ENCODE assay signal across 21 cellular contexts in the genomic region with DNA sequence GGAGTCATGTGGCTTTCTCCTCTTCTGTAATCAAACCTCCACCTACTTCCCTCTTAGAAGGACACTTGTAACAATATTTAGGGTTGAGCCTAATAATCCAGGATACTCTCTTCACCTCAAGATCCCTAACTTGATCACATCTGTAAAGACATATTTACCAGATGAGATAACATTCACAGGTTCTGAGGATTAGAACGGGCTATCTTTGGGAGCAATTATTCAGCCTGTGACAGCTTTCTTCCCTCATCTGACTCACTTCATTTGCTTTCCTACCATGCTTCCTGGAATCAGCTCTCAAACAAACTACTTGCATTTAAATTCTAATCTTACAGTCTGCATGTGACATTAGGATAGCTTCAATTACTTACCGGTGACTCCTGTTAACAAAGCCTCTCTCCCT.
A peak's percentile ranks its signal among the peaks of the same experiment; 100 is the strongest.
DNase-seq lines count a peak whose midpoint lies in the region; ATAC-seq and TF ChIP-seq lines count a peak whose summit lies in the region.
"Had no signal": no experiment of that assay in that cellular context is flagged by ENCODE, and none has a peak within 500 bp of the region (broad histone marks: within the 10 kb centered on the region; RNA-seq: fewer than 3 reads in every experiment).

No MANE protein-coding gene starts in this region.

- H3K56ac ChIP-seq in mesendoderm (ENCODE audit: low read length): no peak overlapping the region

- no peak overlapping the region for H3K4me2 ChIP-seq in mesendoderm (ENCODE audit: low read length)
- no peak overlapping the region for H3K4me2 ChIP-seq in smooth muscle cell
- H3K4me2 ChIP-seq: BLaER1, GM23338 had no signal

- no peak overlapping the region for H2BK5ac ChIP-seq in mesendoderm (ENCODE audit: low read length)

- no peaks in the 10 kb centered on the region for H3F3A ChIP-seq in smooth muscle cell (ENCODE audit: low read depth)

- no peaks in the 10 kb centered on the region for H4K20me1 ChIP-seq in smooth muscle cell (ENCODE audit: low read depth)
- H4K20me1 ChIP-seq: BLaER1 had no signal

- peak; percentile 49 for DNase-seq in HT1080 (ENCODE audit: low read depth)
- peak; percentile 7 for DNase-seq in RKO (ENCODE audit: low spot score)
- DNase-seq in epithelial cell of esophagus (ENCODE audit: low read depth): peak; percentile 6
- peak; percentile 93 for DNase-seq in mesendoderm
- no peak for DNase-seq in GM20000 (ENCODE audit: low spot score)
- no peak for DNase-seq in smooth muscle cell (lab: John Stamatoyannopoulos, UW; ENCODE audit: unreplicated experiment)
- DNase-seq in HEK293T (ENCODE audit: extremely low spot score): no peak
- DNase-seq: ACHN; Caco-2; CD4-positive, alpha-beta memory T cell; DND-41; KG1; NCI-H1092 treated with DMSO at 0.1 percent for 48 hours; NCI-H1436 treated with DMSO at 0.1 percent for 48 hours; NCI-H1930; NCI-H510A; NCI-H748 treated with DMSO at 0.1 percent for 48 hours; Peyer's patch had no signal

- no peaks in the 10 kb centered on the region for H3K79me2 ChIP-seq in mesendoderm (ENCODE audit: control insufficient read depth, insufficient read depth, low read length)
- H3K79me2 ChIP-seq in smooth muscle cell (ENCODE audit: low read depth): no peaks in the 10 kb centered on the region

- ATAC-seq in HG03439 (IDR thresholded peaks at IDR 0.05; ENCODE audit: unreplicated experiment): no peak
- ATAC-seq: GM23338 had no signal

- H4K5ac ChIP-seq in mesendoderm (ENCODE audit: low read length): no peak overlapping the region

- no peak overlapping the region for H3K18ac ChIP-seq in mesendoderm (ENCODE audit: low read length)

- H3K23ac ChIP-seq in mesendoderm (ENCODE audit: low read length): no peak overlapping the region

- H3K27me3 ChIP-seq in mesendoderm (ENCODE audit: insufficient read depth, low read length, poor library complexity) (no peaks in the 10 kb centered on the region), smooth muscle cell (ENCODE audit: low read depth) (no peaks in the 10 kb centered on the region)
- H3K27me3 ChIP-seq: BLaER1, Peyer's patch had no signal

- H2BK120ac ChIP-seq in mesendoderm (ENCODE audit: low read depth, low read length): no peak overlapping the region

- no CpG with 5 or more reads among the region's 2 CpGs for WGBS in mesendoderm (ENCODE audit: extremely low coverage, insufficient coverage, low lambda C conversion rate)
- WGBS in smooth muscle cell (ENCODE audit: low lambda C conversion rate): 1% methylated on average over 2 of the region's 2 CpGs

- H3K79me1 ChIP-seq in mesendoderm (ENCODE audit: low read length): no peaks in the 10 kb centered on the region

- CTCF ChIA-PET in HEK293T (lab: Yijun Ruan, JAX): no interaction called here

- H3K4me3 ChIP-seq in epithelial cell of esophagus (ENCODE audit: low read length) (no peak overlapping the region), mesendoderm (ENCODE audit: low read length) (no peak overlapping the region), smooth muscle cell (no peak overlapping the region)
- H3K4me3 ChIP-seq: BLaER1, GM23338, Peyer's patch had no signal

- TF ChIP-seq CTCF in epithelial cell of esophagus (IDR thresholded peaks at IDR 0.05; ENCODE audit: insufficient read depth, low read depth, low read length, missing control alignments) (no peak), GM20000 (IDR thresholded peaks at IDR 0.05; ENCODE audit: extremely low read depth, missing control alignments) (no peak), smooth muscle cell (IDR thresholded peaks at IDR 0.05; ENCODE audit: borderline replicate concordance, insufficient read depth, poor library complexity, severe bottlenecking) (no peak)

- no peak overlapping the region for H4K8ac ChIP-seq in mesendoderm (ENCODE audit: low read depth, low read length)

- H2AFZ ChIP-seq in smooth muscle cell (ENCODE audit: low read depth): no peak overlapping the region
- H2AFZ ChIP-seq: GM23338 had no signal

- H3K27ac ChIP-seq in mesendoderm (ENCODE audit: low read depth, low read length): no peak overlapping the region
- no peak overlapping the region for H3K27ac ChIP-seq in smooth muscle cell (ENCODE audit: low read depth)
- H3K27ac ChIP-seq: BLaER1, Peyer's patch had no signal

- H2AK5ac ChIP-seq in mesendoderm (ENCODE audit: low read length): no peak overlapping the region

- H3K4ac ChIP-seq in mesendoderm (ENCODE audit: low read depth, low read length): no peak overlapping the region

- POLR2A ChIA-PET in HEK293T (lab: Yijun Ruan, JAX): no interaction called here

- H3K36me3 ChIP-seq in mesendoderm (ENCODE audit: control insufficient read depth, insufficient read depth, low read length) (no peaks in the 10 kb centered on the region), smooth muscle cell (ENCODE audit: low read depth) (no peaks in the 10 kb centered on the region)
- H3K36me3 ChIP-seq: BLaER1, Peyer's patch had no signal

- no peaks in the 10 kb centered on the region for H3K9me3 ChIP-seq in smooth muscle cell (replicated peaks; ENCODE audit: low read depth)
- H3K9me3 ChIP-seq: BLaER1, Caco-2, Peyer's patch had no signal

- H3K9ac ChIP-seq in mesendoderm (ENCODE audit: low read length) (no peak overlapping the region), smooth muscle cell (ENCODE audit: low read depth) (no peak overlapping the region)
- H3K9ac ChIP-seq: BLaER1 had no signal

- H2BK15ac ChIP-seq in mesendoderm (replicated peaks; ENCODE audit: low read depth): no peak overlapping the region

- peaks cover 8% of the 10 kb centered on the region for H3K4me1 ChIP-seq in mesendoderm (ENCODE audit: control insufficient read depth, low read depth, low read length)
- no peaks in the 10 kb centered on the region for H3K4me1 ChIP-seq in smooth muscle cell (ENCODE audit: low read depth)
- H3K4me1 ChIP-seq: BLaER1, Caco-2, Peyer's patch had no signal

TF ChIP-seq in HEK293T, 16 proteins besides CTCF, POLR2A, EP300 and RAD21:
- TF ChIP-seq NFRKB (IDR thresholded peaks at IDR 0.05) (no peak), ZNF384 (IDR thresholded peaks at IDR 0.05) (no peak), FOXK2 (IDR thresholded peaks at IDR 0.05) (no peak), BHLHE40 (IDR thresholded peaks at IDR 0.05; ENCODE audit: borderline replicate concordance) (no peak), FOXA1 (IDR thresholded peaks at IDR 0.05) (no peak), ELF4 (IDR thresholded peaks at IDR 0.05) (no peak), FOXM1 (IDR thresholded peaks at IDR 0.05; ENCODE audit: borderline replicate concordance) (no peak), HDGF (IDR thresholded peaks at IDR 0.05; ENCODE audit: borderline replicate concordance) (no peak), L3MBTL2 (conservative IDR thresholded peaks at IDR 0.05) (no peak), TARDBP (IDR thresholded peaks at IDR 0.05) (no peak), CTBP1 (IDR thresholded peaks at IDR 0.05; ENCODE audit: borderline replicate concordance) (no peak), ARNT (IDR thresholded peaks at IDR 0.05) (no peak)
TF ChIP-seq in HEK293T: peak in this region for 0.

Comparison
In these comparisons a context has a peak if more than half of its experiments do, and no peak if none do; other contexts are left out.
1. DNase-seq: peak in HT1080 (single experiment), RKO (single experiment), epithelial cell of esophagus (single experiment) and mesendoderm (single experiment); none in GM20000 (single experiment), smooth muscle cell (single experiment) and HEK293T (single experiment).